In the genomic region with DNA sequence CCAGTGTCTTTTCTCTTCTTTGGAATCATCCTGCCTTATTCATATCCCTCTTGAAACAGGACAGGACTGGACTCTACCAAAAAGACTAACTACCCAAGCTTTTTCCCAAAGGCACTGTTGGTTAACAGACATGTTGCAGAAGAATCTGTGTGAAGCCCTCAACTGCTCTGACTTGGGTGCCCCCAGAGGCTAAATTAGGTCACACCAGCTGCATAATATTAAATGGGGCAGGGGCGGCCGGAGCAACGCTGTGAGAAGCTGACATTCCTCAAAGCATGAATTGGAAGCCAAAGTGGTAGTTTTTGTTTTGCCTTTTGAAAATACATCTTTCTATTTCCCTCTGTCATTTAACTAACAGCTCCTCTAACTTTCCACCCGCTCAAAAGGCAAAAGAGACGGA, we compare ENCODE assay signal across 9 cellular contexts.
DNase-seq lines count a peak whose midpoint lies in the region; ATAC-seq and TF ChIP-seq lines count a peak whose summit lies in the region.
"Had no signal": no experiment of that assay in that cellular context is flagged by ENCODE, and none has a peak within 500 bp of the region (broad histone marks: within the 10 kb centered on the region; RNA-seq: fewer than 3 reads in every experiment).

No MANE protein-coding gene starts in this region.

- H3K27ac ChIP-seq in coronary artery, result peak overlapping the region; percentile 69 to 75
- H3K27ac ChIP-seq: KMS-11 had no signal

- no peaks in the 10 kb centered on the region for H3K9me3 Mint-ChIP-seq in activated T-cell treated with anti-CD3 and anti-CD28 coated beads, Interleukin-2, amount 50 U/mL, for 24 hours
- no peaks in the 10 kb centered on the region for H3K9me3 Mint-ChIP-seq in activated naive CD4-positive, alpha-beta T cell treated with anti-CD3 and anti-CD28 coated beads for 36 hours

- H3K4me3 Mint-ChIP-seq in activated T-cell treated with anti-CD3 and anti-CD28 coated beads, Interleukin-2, amount 50 U/mL, for 24 hours, result no peak overlapping the region
- H3K4me3 Mint-ChIP-seq in activated naive CD4-positive, alpha-beta T cell treated with anti-CD3 and anti-CD28 coated beads for 36 hours, result no peak overlapping the region

- peak; percentile 26; the same call in 1 of the 2 replicates for TF ChIP-seq RAD21 in Ishikawa (IDR thresholded peaks at IDR 0.05; ENCODE audit: low read depth)

- intact Hi-C loops in activated naive CD4-positive, alpha-beta T cell treated with anti-CD3 and anti-CD28 coated beads for 36 hours (cut with micrococcal nuclease), result no loop called here

- no peak overlapping the region for H3K27ac Mint-ChIP-seq in activated T-cell treated with anti-CD3 and anti-CD28 coated beads, Interleukin-2, amount 50 U/mL, for 24 hours
- no peak overlapping the region for H3K27ac Mint-ChIP-seq in activated naive CD4-positive, alpha-beta T cell treated with anti-CD3 and anti-CD28 coated beads for 36 hours

- H3K4me3 ChIP-seq in AG10803 (ENCODE audit: low read length), result no peak overlapping the region
- peak overlapping the region; percentile 57 for H3K4me3 ChIP-seq in coronary artery

- H3K4me1 Mint-ChIP-seq in activated T-cell treated with anti-CD3 and anti-CD28 coated beads, Interleukin-2, amount 50 U/mL, for 24 hours (ENCODE audit: low read depth), result no peaks in the 10 kb centered on the region
- no peaks in the 10 kb centered on the region for H3K4me1 Mint-ChIP-seq in activated naive CD4-positive, alpha-beta T cell treated with anti-CD3 and anti-CD28 coated beads for 36 hours (ENCODE audit: low read depth)

- no peak for ATAC-seq in GM18502 (IDR thresholded peaks at IDR 0.05; ENCODE audit: poor library complexity, unreplicated experiment)

- TF ChIP-seq EP300 in Ishikawa (IDR thresholded peaks at IDR 0.05; ENCODE audit: borderline replicate concordance), result no peak

- DNase-seq in AG10803 (ENCODE audit: low read depth), result no peak
- DNase-seq in coronary artery (ENCODE audit: low spot score), result no peak
- peak; percentile 43 for DNase-seq in medulla oblongata (ENCODE audit: extremely low spot score)
- no peak for DNase-seq in activated T-cell treated with anti-CD3 and anti-CD28 coated beads, Interleukin-2, amount 50 U/mL, for 24 hours
- DNase-seq in NCI-H774 (lab: John Stamatoyannopoulos, UW), result no peak
- DNase-seq in activated naive CD4-positive, alpha-beta T cell treated with anti-CD3 and anti-CD28 coated beads for 36 hours, result no peak

- peaks cover 13% of the 10 kb centered on the region for H3K27me3 Mint-ChIP-seq in activated T-cell treated with anti-CD3 and anti-CD28 coated beads, Interleukin-2, amount 50 U/mL, for 24 hours
- peaks cover 22% of the 10 kb centered on the region for H3K27me3 Mint-ChIP-seq in activated naive CD4-positive, alpha-beta T cell treated with anti-CD3 and anti-CD28 coated beads for 36 hours (ENCODE audit: low read depth)

- H3K36me3 Mint-ChIP-seq in activated T-cell treated with anti-CD3 and anti-CD28 coated beads, Interleukin-2, amount 50 U/mL, for 24 hours (ENCODE audit: low read depth), result no peaks in the 10 kb centered on the region
- H3K36me3 Mint-ChIP-seq in activated naive CD4-positive, alpha-beta T cell treated with anti-CD3 and anti-CD28 coated beads for 36 hours (ENCODE audit: low read depth), result no peaks in the 10 kb centered on the region

- TF ChIP-seq CTCF in AG10803 (conservative IDR thresholded peaks at IDR 0.05; ENCODE audit: low read length) (peak; percentile 33), coronary artery (IDR thresholded peaks at IDR 0.05) (no peak)

- CTCF ChIA-PET in activated naive CD4-positive, alpha-beta T cell treated with anti-CD3 and anti-CD28 coated beads for 36 hours (lab: Charles Lee), result interaction anchor here (0.7 kb wide), 1 partner anchor 196 kb away, joined by 5 read pairs; no protein-coding TSS in a partner anchor

TF ChIP-seq in Ishikawa, 13 proteins besides CTCF, POLR2A, EP300 and RAD21:
- TF ChIP-seq YY1 (IDR thresholded peaks at IDR 0.05; ENCODE audit: low read depth) (no peak), USF1 (IDR thresholded peaks at IDR 0.05) (no peak), TEAD4 (IDR thresholded peaks at IDR 0.05) (no peak), REST (IDR thresholded peaks at IDR 0.05; ENCODE audit: low read depth) (no peak)
